In the genomic region with DNA sequence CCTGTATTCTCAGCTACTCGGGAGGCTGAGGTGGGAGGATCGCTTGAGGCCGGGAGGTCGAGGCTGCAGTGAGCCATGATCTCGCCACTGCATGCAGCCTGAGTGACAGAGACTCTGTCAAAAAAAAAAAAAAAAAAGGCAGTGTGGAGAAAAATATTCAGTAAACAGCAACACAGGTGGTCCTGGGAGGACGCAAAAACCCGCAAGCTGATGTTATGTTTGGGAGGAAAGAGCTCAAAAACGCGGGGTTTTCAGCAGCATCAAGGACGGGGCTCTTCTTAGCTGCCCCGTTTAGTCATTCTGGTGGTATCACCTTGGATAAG, we compare ENCODE assay signal across 1 cellular context.
A peak's percentile ranks its signal among the peaks of the same experiment; 100 is the strongest.
TF ChIP-seq lines count a peak whose summit lies in the region.

No MANE protein-coding gene starts in this region.

TF ChIP-seq in H1, 55 proteins besides CTCF, POLR2A, EP300 and RAD21:
- TF ChIP-seq EZH2 (IDR thresholded peaks at IDR 0.05; ENCODE audit: low read depth, low read length, severe bottlenecking) (no peak), TAF7 (optimal IDR thresholded peaks at IDR 0.05; ENCODE audit: borderline replicate concordance, low read depth, low read length) (no peak), KDM1A (IDR thresholded peaks at IDR 0.05; ENCODE audit: borderline replicate concordance, low read length) (0 out of 2 replicates have a peak, but pooled peaks have one; percentile 34), JUND (IDR thresholded peaks at IDR 0.05; ENCODE audit: low read length) (no peak), GABPA (IDR thresholded peaks at IDR 0.05; ENCODE audit: borderline replicate concordance, insufficient read depth, low read length) (no peak), SUZ12 (IDR thresholded peaks at IDR 0.05; ENCODE audit: low read length) (no peak), RNF2 (IDR thresholded peaks at IDR 0.05; ENCODE audit: borderline replicate concordance, low read depth, low read length, missing control alignments, poor library complexity, severe bottlenecking) (no peak)
- TF ChIP-seq, protein P1, sequence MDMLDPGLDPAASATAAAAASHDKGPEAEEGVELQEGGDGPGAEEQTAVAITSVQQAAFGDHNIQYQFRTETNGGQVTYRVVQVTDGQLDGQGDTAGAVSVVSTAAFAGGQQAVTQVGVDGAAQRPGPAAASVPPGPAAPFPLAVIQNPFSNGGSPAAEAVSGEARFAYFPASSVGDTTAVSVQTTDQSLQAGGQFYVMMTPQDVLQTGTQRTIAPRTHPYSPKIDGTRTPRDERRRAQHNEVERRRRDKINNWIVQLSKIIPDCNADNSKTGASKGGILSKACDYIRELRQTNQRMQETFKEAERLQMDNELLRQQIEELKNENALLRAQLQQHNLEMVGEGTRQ (IDR thresholded peaks at IDR 0.05; ENCODE audit: low read length), result no peak
